ENCODE assay signal across 8 cellular contexts in the genomic region with DNA sequence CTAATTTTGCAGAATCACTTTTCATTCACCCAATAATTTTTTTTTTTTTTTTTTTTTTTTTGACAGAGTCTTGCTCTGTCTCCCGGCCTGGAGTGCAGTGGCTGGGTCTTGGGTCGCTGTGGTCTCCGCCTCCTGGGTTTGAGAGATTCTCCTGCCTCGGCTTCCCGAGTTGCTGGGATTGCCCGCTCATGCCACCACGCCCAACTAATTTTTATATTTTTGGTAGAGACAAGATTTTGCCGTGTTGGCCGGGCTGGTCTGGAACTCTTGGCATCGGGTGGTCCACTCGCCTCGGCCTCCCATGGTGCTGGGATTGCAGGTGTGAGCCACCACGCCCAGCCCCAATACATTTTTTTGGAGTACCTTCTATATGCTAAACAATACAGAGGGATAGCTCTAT.
"Had no signal": no experiment of that assay in that cellular context is flagged by ENCODE, and none has a peak within 500 bp of the region (broad histone marks: within the 10 kb centered on the region; RNA-seq: fewer than 3 reads in every experiment).

No MANE protein-coding gene starts in this region.

- H3K27ac ChIP-seq: GM23248, HL-60 had no signal

- FAIRE-seq: H54, HepG2 had no signal

- H3K4me3 ChIP-seq: GM23248 had no signal

- H3K9ac ChIP-seq: GM23248 had no signal

- H2AFZ ChIP-seq: GM23248 had no signal

- ATAC-seq: HepG2 had no signal

- DNase-seq: GM23248, GOT3, H9, HCEC 1CT, KBM-7 had no signal
